ENCODE assay signal across 8 cellular contexts in genomic region chr22:45007946-45008852, GRCh38. TPM values are rescaled to one million over a fixed set of nuclear protein-coding genes. Genes with fewer than 3 reads are reported as not detected.
DNase-seq lines count a peak whose midpoint lies in the region; ATAC-seq and TF ChIP-seq lines count a peak whose summit lies in the region.
"Had no signal": no experiment of that assay in that cellular context is flagged by ENCODE, and none has a peak within 500 bp of the region (broad histone marks: within the 10 kb centered on the region; RNA-seq: fewer than 3 reads in every experiment).

No MANE protein-coding gene starts in this region.

- 0% methylated on average over 1 of the region's 87 CpGs; no CpG with 5 or more reads in 1 of the 2 donors for WGBS in gastroesophageal sphincter (ENCODE audit: low coverage in 1 of 2), 2 donors
- WGBS in spleen, 5 donors, result 1 to 4% (median 2%) methylated on average over 13 to 87 of the region's 87 CpGs

- TF ChIP-seq CTCF in gastroesophageal sphincter (IDR thresholded peaks at IDR 0.05) (no peak), spleen (IDR thresholded peaks at IDR 0.05 in 8 of 11, conservative IDR thresholded peaks at IDR 0.05 in 3 of 11) (no peak)

- no peaks in the 10 kb centered on the region for H3K27me3 ChIP-seq in HAP-1 (ENCODE audit: low read depth)
- H3K27me3 ChIP-seq in gastroesophageal sphincter, result peaks cover 94% of the 10 kb centered on the region
- H3K27me3 ChIP-seq in spleen (replicated peaks in 1 of 7), result peaks cover 0 to 99% (median 61%) of the 10 kb centered on the region in 7 donors

- peaks cover 7% of the 10 kb centered on the region; the same call in 1 of the 2 replicates for H3K36me3 ChIP-seq in HAP-1 (replicated peaks)
- no peaks in the 10 kb centered on the region for H3K36me3 ChIP-seq in gastroesophageal sphincter
- no peaks in the 10 kb centered on the region for H3K36me3 ChIP-seq in spleen

- H3K27ac ChIP-seq in gastroesophageal sphincter (peak overlapping the region in 3 of 4 donors; percentile 77 to 87 (median 84)), spleen (no peak overlapping the region)

- H3K4me1 ChIP-seq in HAP-1, result peaks cover 3% of the 10 kb centered on the region; the same call in 1 of the 2 replicates
- peaks cover 0 to 51% (median 24%) of the 10 kb centered on the region in 3 donors for H3K4me1 ChIP-seq in gastroesophageal sphincter
- H3K4me1 ChIP-seq in spleen, result peaks cover 14 to 50% (median 38%) of the 10 kb centered on the region in 6 donors

- TF ChIP-seq POLR2A in gastroesophageal sphincter (IDR thresholded peaks at IDR 0.05), result no peak
- no peak for TF ChIP-seq POLR2A in spleen (IDR thresholded peaks at IDR 0.05)

- in situ Hi-C loops in HAP-1 (cut with MboI; ENCODE audit: low sequenced_read_pairs), result no loop called here

- intact Hi-C loops in spleen (cut with DNase I; ENCODE audit: low total_unique reads), result no loop called here

- ATAC-seq in gastroesophageal sphincter (no peak), GM18520 (IDR thresholded peaks at IDR 0.05; ENCODE audit: unreplicated experiment) (no peak), GM18873 (IDR thresholded peaks at IDR 0.05; ENCODE audit: low FRiP score, unreplicated experiment) (no peak)

- H3K9me3 ChIP-seq in HAP-1 (no peaks in the 10 kb centered on the region), gastroesophageal sphincter (no peaks in the 10 kb centered on the region), spleen (peaks cover 0 to under 1% (median 0%) of the 10 kb centered on the region in 8 donors)

- TF ChIP-seq EP300 in gastroesophageal sphincter (IDR thresholded peaks at IDR 0.05), result no peak

- H3K4me3 ChIP-seq in HAP-1 (peak overlapping the region; percentile 72), gastroesophageal sphincter (peak overlapping the region; percentile 27 to 70), spleen (peak overlapping the region; percentile 21 to 69 (median 43))

- DNase-seq in HAP-1 (ENCODE audit: low spot score in 2 of 2), result peak; percentile 19 to 68
- peak; percentile 35 for DNase-seq in SK-N-DZ (ENCODE audit: low spot score)
- no peak for DNase-seq in spleen
- DNase-seq in NCI-H1436 (lab: John Stamatoyannopoulos, UW), result no peak

RNA-seq across cellular contexts. Expression of gene PHF21B, which starts 1.6 kb away (rescaled TPM):
- 26.9 and 27.5 TPM in 2 replicates for polyA plus RNA-seq in SK-N-DZ (2014; cell fraction: cytosol; rRNA removed)
- polyA plus RNA-seq in SK-N-DZ (2014; cell fraction: nucleus; rRNA removed), result 21.9 and 22.2 TPM in 2 replicates
- 1 to 10 TPM in 3 of 4 donors, under 1 TPM in 1; 0.31 to 5.1 (median 1.4) TPM for total RNA-seq in gastroesophageal sphincter
- under 1 TPM in 3 of 7 donors, not detected in 4; 0.07 to 0.46 (median 0.28) TPM for total RNA-seq in spleen
- polyA plus RNA-seq in spleen, result under 1 TPM; 0.03 to 0.11 (median 0.03) TPM
- total RNA-seq: HepG2 had no signal
- polyA plus RNA-seq: HepG2 had no signal

Comparison
In these comparisons a context has a peak if more than half of its experiments do, and no peak if none do; other contexts are left out.
1. DNase-seq: peak in HAP-1 (2 of 2) and SK-N-DZ (single experiment); none in spleen (single experiment) and NCI-H1436 (single experiment).
2. H3K27ac ChIP-seq: peak in gastroesophageal sphincter (3 of 4); none in spleen (0 of 8).
3. Peak in every context shown above with its lines, with median percentiles within 50 percentile points of each other: H3K4me3 ChIP-seq.